In the genomic region with DNA sequence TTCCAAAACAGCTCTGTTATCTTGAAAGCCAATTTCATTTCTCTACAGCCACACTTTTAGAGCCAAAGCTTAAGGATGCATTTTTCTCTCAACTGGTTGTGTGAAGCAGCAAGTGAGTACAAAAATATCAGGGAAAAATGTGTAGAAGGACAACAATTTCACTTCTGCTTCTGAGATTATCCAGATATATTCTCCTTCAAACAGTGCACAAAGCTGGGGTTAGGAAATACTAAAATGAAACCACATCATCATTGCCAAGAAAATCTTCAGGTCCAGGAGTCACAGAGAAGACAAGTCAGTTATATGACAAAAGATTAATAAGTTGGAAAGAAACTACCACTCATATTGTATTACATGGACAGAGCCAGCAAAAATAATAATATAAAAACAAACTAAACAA, we compare ENCODE assay signal across 14 cellular contexts. TPM values are rescaled to one million over a fixed set of nuclear protein-coding genes. Genes with fewer than 3 reads are reported as not detected.
DNase-seq lines count a peak whose midpoint lies in the region; ATAC-seq and TF ChIP-seq lines count a peak whose summit lies in the region.
"Had no signal": no experiment of that assay in that cellular context is flagged by ENCODE, and none has a peak within 500 bp of the region (broad histone marks: within the 10 kb centered on the region; RNA-seq: fewer than 3 reads in every experiment).

No MANE protein-coding gene starts in this region.

- H3K27ac ChIP-seq in substantia nigra (ENCODE audit: low read depth, low read length, poor library complexity, severe bottlenecking), result peak overlapping the region; percentile 8

- CTCF ChIA-PET in WTC11 (lab: Charles Lee), result interaction anchor here (1.1 kb wide), 1 partner anchor 30 kb away, joined by 3 read pairs; no protein-coding TSS in a partner anchor

- DNase-seq in SIG-M5 treated with dmso at 0.1 percent for 504 hours (lab: John Stamatoyannopoulos, UW; ENCODE audit: unreplicated experiment), result peak; percentile 14
- no peak for DNase-seq in SIG-M5 (lab: John Stamatoyannopoulos, UW)
- no peak for DNase-seq in T-helper 17 cell
- DNase-seq in fibroblast of peridontal ligament (ENCODE audit: extremely low read depth), result peak; percentile 23
- no peak for DNase-seq in substantia nigra (lab: John Stamatoyannopoulos, UW)
- DNase-seq in ureter (ENCODE audit: low spot score), result no peak
- no peak for DNase-seq in CD14-positive monocyte (ENCODE audit: low spot score)
- DNase-seq in WTC11 (ENCODE audit: low spot score), result no peak
- DNase-seq: left colon, NCI-H526, ovary, transverse colon had no signal

- no peaks in the 10 kb centered on the region for H3K9me3 ChIP-seq in T-helper 17 cell (ENCODE audit: control insufficient read depth, low read length, poor library complexity, severe bottlenecking)
- H3K9me3 ChIP-seq: HAP-1, ovary, transverse colon had no signal

- no peak for ATAC-seq in T-helper 17 cell
- ATAC-seq in WTC11, result no peak

- H3K36me3 Mint-ChIP-seq in T-helper 17 cell (ENCODE audit: low read depth), result peaks cover 5% of the 10 kb centered on the region
- H3K36me3 Mint-ChIP-seq in CD14-positive monocyte, result no peaks in the 10 kb centered on the region
- no peaks in the 10 kb centered on the region for H3K36me3 Mint-ChIP-seq in WTC11

- intact Hi-C loops in CD14-positive monocyte (cut with micrococcal nuclease), result no loop called here

- H3K27me3 Mint-ChIP-seq in T-helper 17 cell, result no peaks in the 10 kb centered on the region
- peaks cover 0 to 2% (median 0%) of the 10 kb centered on the region in 3 donors for H3K27me3 Mint-ChIP-seq in CD14-positive monocyte (ENCODE audit: low read depth in 3 of 3)
- no peaks in the 10 kb centered on the region for H3K27me3 Mint-ChIP-seq in WTC11 (ENCODE audit: low read depth)

- H3K27ac Mint-ChIP-seq in T-helper 17 cell (peak overlapping the region; percentile 71), CD14-positive monocyte (peak overlapping the region in 2 of 7 donors; percentile 16 to 37), WTC11 (no peak overlapping the region)
- H3K27ac Mint-ChIP-seq: activated T-helper 2 cell treated with anti-CD3 and anti-CD28 coated beads, Interferon-gamma antibody, Interleukin-2, Interleukin-4, amounts not matched to agents 10 μg/mL and 5 μg/mL and 100 μg/mL, durations not matched to agents 14 hours and 24 hours and 36 hours had no signal

- POLR2A ChIA-PET in WTC11 (lab: Charles Lee), result no interaction called here

- H3K4me1 Mint-ChIP-seq in T-helper 17 cell (peaks cover 61% of the 10 kb centered on the region), CD14-positive monocyte (peaks cover 64% of the 10 kb centered on the region), WTC11 (peaks cover 49% of the 10 kb centered on the region)

- H3K9me3 Mint-ChIP-seq in CD14-positive monocyte (no peaks in the 10 kb centered on the region), WTC11 (no peaks in the 10 kb centered on the region)
- H3K9me3 Mint-ChIP-seq: activated T-helper 2 cell treated with anti-CD3 and anti-CD28 coated beads, Interferon-gamma antibody, Interleukin-2, Interleukin-4, amounts not matched to agents 10 μg/mL and 5 μg/mL and 100 μg/mL, durations not matched to agents 14 hours and 24 hours and 36 hours had no signal

- TF ChIP-seq CTCF in CD14-positive monocyte (IDR thresholded peaks at IDR 0.05), result no peak
- TF ChIP-seq CTCF in WTC11 (IDR thresholded peaks at IDR 0.05), result no peak

- no peak overlapping the region for H3K4me3 Mint-ChIP-seq in T-helper 17 cell
- H3K4me3 Mint-ChIP-seq in CD14-positive monocyte, result no peak overlapping the region
- no peak overlapping the region for H3K4me3 Mint-ChIP-seq in WTC11

TF ChIP-seq in WTC11, 78 proteins besides CTCF, POLR2A, EP300 and RAD21 (continues in another document):
- no peak for TF ChIP-seq TCF7 (CRISPR knock-in tag; IDR thresholded peaks at IDR 0.05; ENCODE audit: low read depth)
- no peak for TF ChIP-seq CREM (CRISPR knock-in tag; IDR thresholded peaks at IDR 0.05)
- TF ChIP-seq, protein P1, sequence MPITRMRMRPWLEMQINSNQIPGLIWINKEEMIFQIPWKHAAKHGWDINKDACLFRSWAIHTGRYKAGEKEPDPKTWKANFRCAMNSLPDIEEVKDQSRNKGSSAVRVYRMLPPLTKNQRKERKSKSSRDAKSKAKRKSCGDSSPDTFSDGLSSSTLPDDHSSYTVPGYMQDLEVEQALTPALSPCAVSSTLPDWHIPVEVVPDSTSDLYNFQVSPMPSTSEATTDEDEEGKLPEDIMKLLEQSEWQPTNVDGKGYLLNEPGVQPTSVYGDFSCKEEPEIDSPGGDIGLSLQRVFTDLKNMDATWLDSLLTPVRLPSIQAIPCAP (CRISPR knock-in tag; IDR thresholded peaks at IDR 0.05), result no peak
- TF ChIP-seq ZNF232 (CRISPR knock-in tag; IDR thresholded peaks at IDR 0.05), result no peak
- TF ChIP-seq, protein P2, sequence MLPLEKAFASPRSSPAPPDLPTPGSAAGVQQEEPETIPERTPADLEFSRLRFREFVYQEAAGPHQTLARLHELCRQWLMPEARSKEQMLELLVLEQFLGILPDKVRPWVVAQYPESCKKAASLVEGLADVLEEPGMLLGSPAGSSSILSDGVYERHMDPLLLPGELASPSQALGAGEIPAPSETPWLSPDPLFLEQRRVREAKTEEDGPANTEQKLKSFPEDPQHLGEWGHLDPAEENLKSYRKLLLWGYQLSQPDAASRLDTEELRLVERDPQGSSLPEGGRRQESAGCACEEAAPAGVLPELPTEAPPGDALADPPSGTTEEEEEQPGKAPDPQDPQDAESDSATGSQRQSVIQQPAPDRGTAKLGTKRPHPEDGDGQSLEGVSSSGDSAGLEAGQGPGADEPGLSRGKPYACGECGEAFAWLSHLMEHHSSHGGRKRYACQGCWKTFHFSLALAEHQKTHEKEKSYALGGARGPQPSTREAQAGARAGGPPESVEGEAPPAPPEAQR (CRISPR knock-in tag; IDR thresholded peaks at IDR 0.05), result no peak
- TF ChIP-seq ZNF138 (CRISPR knock-in tag; conservative IDR thresholded peaks at IDR 0.05), result no peak
- TF ChIP-seq, protein P3, sequence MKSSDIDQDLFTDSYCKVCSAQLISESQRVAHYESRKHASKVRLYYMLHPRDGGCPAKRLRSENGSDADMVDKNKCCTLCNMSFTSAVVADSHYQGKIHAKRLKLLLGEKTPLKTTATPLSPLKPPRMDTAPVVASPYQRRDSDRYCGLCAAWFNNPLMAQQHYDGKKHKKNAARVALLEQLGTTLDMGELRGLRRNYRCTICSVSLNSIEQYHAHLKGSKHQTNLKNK (CRISPR knock-in tag; IDR thresholded peaks at IDR 0.05), result no peak
- TF ChIP-seq NFATC4 (CRISPR knock-in tag; IDR thresholded peaks at IDR 0.05), result no peak
- TF ChIP-seq, protein P4, sequence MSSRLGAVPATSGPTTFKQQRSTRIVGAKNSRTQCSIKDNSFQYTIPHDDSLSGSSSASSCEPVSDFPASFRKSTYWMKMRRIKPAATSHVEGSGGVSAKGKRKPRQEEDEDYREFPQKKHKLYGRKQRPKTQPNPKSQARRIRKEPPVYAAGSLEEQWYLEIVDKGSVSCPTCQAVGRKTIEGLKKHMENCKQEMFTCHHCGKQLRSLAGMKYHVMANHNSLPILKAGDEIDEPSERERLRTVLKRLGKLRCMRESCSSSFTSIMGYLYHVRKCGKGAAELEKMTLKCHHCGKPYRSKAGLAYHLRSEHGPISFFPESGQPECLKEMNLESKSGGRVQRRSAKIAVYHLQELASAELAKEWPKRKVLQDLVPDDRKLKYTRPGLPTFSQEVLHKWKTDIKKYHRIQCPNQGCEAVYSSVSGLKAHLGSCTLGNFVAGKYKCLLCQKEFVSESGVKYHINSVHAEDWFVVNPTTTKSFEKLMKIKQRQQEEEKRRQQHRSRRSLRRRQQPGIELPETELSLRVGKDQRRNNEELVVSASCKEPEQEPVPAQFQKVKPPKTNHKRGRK (CRISPR knock-in tag; IDR thresholded peaks at IDR 0.05; ENCODE audit: borderline replicate concordance), result no peak
- no peak for TF ChIP-seq ELF4 (CRISPR knock-in tag; IDR thresholded peaks at IDR 0.05; ENCODE audit: low read depth)
- TF ChIP-seq NR2C2 (CRISPR knock-in tag; IDR thresholded peaks at IDR 0.05), result no peak
- no peak for TF ChIP-seq SP1 (CRISPR knock-in tag; conservative IDR thresholded peaks at IDR 0.05)
- TF ChIP-seq, protein P5, sequence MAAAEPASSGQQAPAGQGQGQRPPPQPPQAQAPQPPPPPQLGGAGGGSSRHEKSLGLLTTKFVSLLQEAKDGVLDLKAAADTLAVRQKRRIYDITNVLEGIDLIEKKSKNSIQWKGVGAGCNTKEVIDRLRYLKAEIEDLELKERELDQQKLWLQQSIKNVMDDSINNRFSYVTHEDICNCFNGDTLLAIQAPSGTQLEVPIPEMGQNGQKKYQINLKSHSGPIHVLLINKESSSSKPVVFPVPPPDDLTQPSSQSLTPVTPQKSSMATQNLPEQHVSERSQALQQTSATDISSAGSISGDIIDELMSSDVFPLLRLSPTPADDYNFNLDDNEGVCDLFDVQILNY (CRISPR knock-in tag; IDR thresholded peaks at IDR 0.05), result no peak
- TF ChIP-seq, protein P6, sequence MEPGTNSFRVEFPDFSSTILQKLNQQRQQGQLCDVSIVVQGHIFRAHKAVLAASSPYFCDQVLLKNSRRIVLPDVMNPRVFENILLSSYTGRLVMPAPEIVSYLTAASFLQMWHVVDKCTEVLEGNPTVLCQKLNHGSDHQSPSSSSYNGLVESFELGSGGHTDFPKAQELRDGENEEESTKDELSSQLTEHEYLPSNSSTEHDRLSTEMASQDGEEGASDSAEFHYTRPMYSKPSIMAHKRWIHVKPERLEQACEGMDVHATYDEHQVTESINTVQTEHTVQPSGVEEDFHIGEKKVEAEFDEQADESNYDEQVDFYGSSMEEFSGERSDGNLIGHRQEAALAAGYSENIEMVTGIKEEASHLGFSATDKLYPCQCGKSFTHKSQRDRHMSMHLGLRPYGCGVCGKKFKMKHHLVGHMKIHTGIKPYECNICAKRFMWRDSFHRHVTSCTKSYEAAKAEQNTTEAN (CRISPR knock-in tag; IDR thresholded peaks at IDR 0.05), result no peak

RNA-seq across cellular contexts. Expression of a gene that starts 16.2 kb away (rescaled TPM):
- total RNA-seq in T-helper 17 cell, result 10 to 100 TPM; 45.3 to 51.3 TPM
- total RNA-seq in ureter, result 78.8 TPM
- polyA plus RNA-seq in CD14-positive monocyte, result 10 to 100 TPM; 19.5 to 20.4 TPM
- total RNA-seq in WTC11 (2021), result 12.4 to 14.0 TPM (median 13.2 TPM) in 3 replicates

Comparison
In these comparisons a context has a peak if more than half of its experiments do, and no peak if none do; other contexts are left out.
1. DNase-seq: peak in SIG-M5 treated with dmso at 0.1 percent for 504 hours (single experiment) and fibroblast of peridontal ligament (single experiment); none in SIG-M5 (single experiment), T-helper 17 cell (0 of 3), substantia nigra (0 of 49), ureter (single experiment), CD14-positive monocyte (single experiment) and WTC11 (single experiment).